Comparison of ENCODE assay signal across 19 cellular contexts in the genomic region with DNA sequence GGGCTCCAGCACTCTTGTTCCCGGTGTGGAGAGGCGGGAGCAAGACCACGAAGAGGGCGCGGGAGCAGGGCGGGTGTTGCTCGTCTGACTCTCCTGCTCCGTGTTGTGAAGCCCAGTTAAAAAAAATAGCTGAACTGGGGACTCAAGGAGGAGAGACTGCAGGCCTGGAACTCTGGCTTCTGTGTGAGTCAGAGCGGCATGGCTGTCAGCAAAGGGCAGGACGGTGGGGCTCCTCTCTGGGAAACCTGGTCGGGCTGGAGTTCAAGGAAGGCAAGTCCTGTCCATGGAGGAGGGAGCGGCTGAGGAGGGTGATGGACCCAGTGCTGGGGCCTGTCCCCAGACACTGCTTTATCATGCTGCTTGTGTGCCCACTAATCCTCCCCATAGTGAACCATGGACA.
DNase-seq lines count a peak whose midpoint lies in the region; ATAC-seq and TF ChIP-seq lines count a peak whose summit lies in the region.
"Had no signal": no experiment of that assay in that cellular context is flagged by ENCODE, and none has a peak within 500 bp of the region (broad histone marks: within the 10 kb centered on the region; RNA-seq: fewer than 3 reads in every experiment).

No MANE protein-coding gene starts in this region.

- H3K27me3 Mint-ChIP-seq in Calu3 (ENCODE audit: unreplicated experiment), result peaks cover 88% of the 10 kb centered on the region
- H3K27me3 Mint-ChIP-seq in CD8-positive, alpha-beta T cell (ENCODE audit: low read depth), result peaks cover 18% of the 10 kb centered on the region

- no peak overlapping the region for H3K4me3 Mint-ChIP-seq in Calu3 (ENCODE audit: low read depth, unreplicated experiment)
- no peak overlapping the region for H3K4me3 Mint-ChIP-seq in CD8-positive, alpha-beta T cell
- H3K4me3 Mint-ChIP-seq: activated naive CD8-positive, alpha-beta T cell treated with anti-CD3 and anti-CD28 coated beads, Interleukin-2, amount 10 ng/mL, durations not matched to agents 7 days and 5 days had no signal

- peak; percentile 60 for DNase-seq in LHCN-M2 (ENCODE audit: low read depth)
- no peak for DNase-seq in caudate nucleus (lab: John Stamatoyannopoulos, UW)
- DNase-seq in Calu3, result no peak
- no peak for DNase-seq in AML-193 (lab: John Stamatoyannopoulos, UW)
- no peak for DNase-seq in CD8-positive, alpha-beta T cell
- DNase-seq in NCI-H446 treated with DMSO at 0.1 percent for 48 hours (lab: John Stamatoyannopoulos, UW), result no peak
- DNase-seq: activated CD4-positive, CD25-positive, alpha-beta regulatory T cell treated with anti-CD3 and anti-CD28 coated beads, Interleukin-2, amount 50 U/mL, for 72 hours; activated naive CD8-positive, alpha-beta T cell treated with anti-CD3 and anti-CD28 coated beads, Interleukin-2, amount 10 ng/mL, durations not matched to agents 7 days and 5 days; NCI-H146; NCI-H526; nucleus accumbens; T-helper 1 cell had no signal

- H3K27ac ChIP-seq in caudate nucleus (ENCODE audit: low read depth, low read length), result peak overlapping the region; percentile 24
- peak overlapping the region; percentile 20 for H3K27ac ChIP-seq in mesodermal cell (ENCODE audit: low read depth, low read length, severe bottlenecking)
- H3K27ac ChIP-seq in skeletal muscle tissue (ENCODE audit: low read depth, low read length), result peak overlapping the region; percentile 70
- H3K27ac ChIP-seq in CD8-positive, alpha-beta T cell (ENCODE audit: low read depth, low read length), result no peak overlapping the region
- H3K27ac ChIP-seq: BLaER1 treated with 17β-estradiol and CSF1 and Interleukin-3, amounts not matched to agents 10 nM and 100 nM; coronary artery; KMS-11; tibial artery had no signal

- H3K27ac Mint-ChIP-seq in Calu3 (ENCODE audit: unreplicated experiment), result no peak overlapping the region
- H3K27ac Mint-ChIP-seq in CD8-positive, alpha-beta T cell, result no peak overlapping the region
- H3K27ac Mint-ChIP-seq: activated naive CD8-positive, alpha-beta T cell treated with anti-CD3 and anti-CD28 coated beads, Interleukin-2, amount 10 ng/mL, durations not matched to agents 7 days and 5 days had no signal

- H3K9me3 Mint-ChIP-seq in Calu3 (ENCODE audit: low read depth, unreplicated experiment), result no peaks in the 10 kb centered on the region
- no peaks in the 10 kb centered on the region for H3K9me3 Mint-ChIP-seq in CD8-positive, alpha-beta T cell
- H3K9me3 Mint-ChIP-seq: activated naive CD8-positive, alpha-beta T cell treated with anti-CD3 and anti-CD28 coated beads, Interleukin-2, amount 10 ng/mL, durations not matched to agents 7 days and 5 days had no signal

- no peak overlapping the region for H3K9ac ChIP-seq in skeletal muscle tissue (ENCODE audit: low read depth in 1 of 3, low read length in 3 of 3)
- H3K9ac ChIP-seq: BLaER1 treated with 17β-estradiol and CSF1 and Interleukin-3, amounts not matched to agents 10 nM and 100 nM; KMS-11 had no signal

- H3K36me3 Mint-ChIP-seq in Calu3 (ENCODE audit: insufficient read depth, unreplicated experiment), result no peaks in the 10 kb centered on the region
- H3K36me3 Mint-ChIP-seq in CD8-positive, alpha-beta T cell, result no peaks in the 10 kb centered on the region
- H3K36me3 Mint-ChIP-seq: activated naive CD8-positive, alpha-beta T cell treated with anti-CD3 and anti-CD28 coated beads, Interleukin-2, amount 10 ng/mL, durations not matched to agents 7 days and 5 days had no signal

- H3K4me3 ChIP-seq in mesodermal cell (ENCODE audit: extremely low read depth, insufficient read depth, low read length, poor library complexity, severe bottlenecking) (no peak overlapping the region), skeletal muscle tissue (ENCODE audit: low read length in 3 of 3) (no peak overlapping the region)
- no peak overlapping the region for H3K4me3 ChIP-seq in CD8-positive, alpha-beta T cell (ENCODE audit: low read depth, low read length)
- H3K4me3 ChIP-seq: BLaER1 treated with 17β-estradiol and CSF1 and Interleukin-3, amounts not matched to agents 10 nM and 100 nM; coronary artery; GM12878; tibial artery had no signal

- no peaks in the 10 kb centered on the region for H3K4me1 Mint-ChIP-seq in Calu3 (ENCODE audit: low read depth, unreplicated experiment)
- H3K4me1 Mint-ChIP-seq in CD8-positive, alpha-beta T cell (ENCODE audit: low read depth), result peaks cover 2% of the 10 kb centered on the region
- H3K4me1 Mint-ChIP-seq: activated naive CD8-positive, alpha-beta T cell treated with anti-CD3 and anti-CD28 coated beads, Interleukin-2, amount 10 ng/mL, durations not matched to agents 7 days and 5 days had no signal

- CTCF ChIA-PET in Calu3 (lab: Charles Lee), result interaction anchor here (0.8 kb wide), 1 partner anchor 383 kb away, joined by 3 read pairs; no protein-coding TSS in a partner anchor
- CTCF ChIA-PET in CD8-positive, alpha-beta T cell (lab: Charles Lee), result no interaction called here

- ATAC-seq in CD8-positive, alpha-beta T cell, result no peak
- ATAC-seq: GM12878 had no signal

- peaks cover 42% of the 10 kb centered on the region for H3K4me1 ChIP-seq in mesodermal cell (ENCODE audit: control insufficient read depth, insufficient read depth, low read length, poor library complexity, severe bottlenecking)
- H3K4me1 ChIP-seq in skeletal muscle tissue (ENCODE audit: control insufficient read depth in 3 of 3, insufficient read depth in 3 of 3, low read length in 3 of 3), result peaks cover 25 to 47% (median 47%) of the 10 kb centered on the region in 3 donors
- H3K4me1 ChIP-seq in CD8-positive, alpha-beta T cell (ENCODE audit: insufficient read depth, low read length), result no peaks in the 10 kb centered on the region
- H3K4me1 ChIP-seq: BLaER1 treated with 17β-estradiol and CSF1 and Interleukin-3, amounts not matched to agents 10 nM and 100 nM had no signal

- H3K9me3 ChIP-seq in mesodermal cell (ENCODE audit: control insufficient read depth, low read length) (no peaks in the 10 kb centered on the region), skeletal muscle tissue (ENCODE audit: control insufficient read depth in 3 of 3, low read length in 3 of 3) (no peaks in the 10 kb centered on the region)
- no peaks in the 10 kb centered on the region for H3K9me3 ChIP-seq in CD8-positive, alpha-beta T cell (ENCODE audit: low read length)
- H3K9me3 ChIP-seq: BLaER1 treated with 17β-estradiol and CSF1 and Interleukin-3, amounts not matched to agents 10 nM and 100 nM; tibial artery had no signal

- WGBS in mesodermal cell (ENCODE audit: insufficient coverage in 2 of 2), 2 experiments, result 51 to 54% methylated on average over 11 to 12 of the region's 12 CpGs

- no TSS peak for BruUV-seq in Calu3 (replicated peaks; lab: Mats Ljungman, UMichigan)

- H3K36me3 ChIP-seq in mesodermal cell (ENCODE audit: control insufficient read depth, insufficient read depth, low read length), result no peaks in the 10 kb centered on the region
- H3K36me3 ChIP-seq in skeletal muscle tissue (ENCODE audit: control insufficient read depth in 3 of 3, insufficient read depth in 3 of 3, low read length in 3 of 3), result no peaks in the 10 kb centered on the region
- no peaks in the 10 kb centered on the region for H3K36me3 ChIP-seq in CD8-positive, alpha-beta T cell (ENCODE audit: insufficient read depth, low read length)
- H3K36me3 ChIP-seq: BLaER1 treated with 17β-estradiol and CSF1 and Interleukin-3, amounts not matched to agents 10 nM and 100 nM; tibial artery had no signal

- POLR2A ChIA-PET in CD8-positive, alpha-beta T cell (lab: Charles Lee), result no interaction called here

- intact Hi-C loops in Calu3 (cut with micrococcal nuclease; ENCODE audit: unreplicated experiment), result loop anchor here (10.0 kb wide), 1 partner anchor 249 kb away; no protein-coding TSS in a partner anchor
- intact Hi-C loops in CD8-positive, alpha-beta T cell (cut with DNase I, micrococcal nuclease), result no loop called here

- H3K27me3 ChIP-seq in skeletal muscle tissue (ENCODE audit: control insufficient read depth in 3 of 3, insufficient read depth in 3 of 3, low read length in 3 of 3), result no peaks in the 10 kb centered on the region
- H3K27me3 ChIP-seq in CD8-positive, alpha-beta T cell (ENCODE audit: insufficient read depth, low read length), result no peaks in the 10 kb centered on the region
- H3K27me3 ChIP-seq: BLaER1 treated with 17β-estradiol and CSF1 and Interleukin-3, amounts not matched to agents 10 nM and 100 nM; tibial artery had no signal

- TF ChIP-seq CTCF in Calu3 (IDR thresholded peaks at IDR 0.05; ENCODE audit: unreplicated experiment), result no peak
- TF ChIP-seq CTCF in CD8-positive, alpha-beta T cell (IDR thresholded peaks at IDR 0.05), result no peak
